10 cellular contexts compared by ENCODE assay signal in the genomic region with DNA sequence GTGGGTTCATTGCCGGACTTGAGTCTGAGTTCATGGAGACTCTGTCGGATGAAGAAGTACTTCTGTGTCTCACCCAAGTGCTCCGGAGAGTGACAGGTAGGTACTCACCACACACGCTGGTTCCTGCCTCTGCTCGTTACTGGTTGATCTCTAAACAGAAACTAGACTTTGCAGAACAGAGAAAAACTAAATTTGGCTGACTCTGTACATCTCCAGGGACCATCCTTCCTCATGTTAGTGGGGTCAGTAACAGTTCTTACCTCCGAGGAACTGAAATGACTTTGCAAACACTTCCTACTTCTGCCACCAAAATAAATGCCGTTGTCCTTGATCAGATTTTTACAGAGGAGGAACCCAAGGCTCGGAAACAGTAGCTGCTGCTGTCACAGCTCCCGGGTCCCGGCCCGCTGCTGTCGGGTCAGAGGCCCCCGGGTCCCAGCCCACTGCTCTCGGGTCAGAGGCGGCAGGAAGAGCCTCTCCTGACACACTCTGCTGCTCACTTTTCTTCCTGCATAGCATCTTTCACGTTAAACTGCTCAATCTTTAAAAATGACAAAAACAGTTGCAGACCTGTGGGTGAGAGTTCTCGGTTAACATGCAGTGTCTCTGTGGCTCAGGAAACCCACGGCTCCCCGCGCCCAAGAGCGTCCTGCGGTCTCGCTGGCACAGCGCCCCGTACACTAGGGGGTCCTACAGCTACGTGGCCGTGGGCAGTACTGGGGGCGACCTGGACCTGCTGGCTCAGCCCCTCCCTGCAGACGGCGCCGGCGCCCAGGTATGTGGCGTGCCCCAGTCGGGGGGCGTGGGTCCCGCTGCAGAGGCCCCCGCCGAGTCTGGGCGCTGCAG. TPM values are rescaled to one million over a fixed set of nuclear protein-coding genes. Genes with fewer than 3 reads are reported as not detected.
DNase-seq lines count a peak whose midpoint lies in the region; ATAC-seq and TF ChIP-seq lines count a peak whose summit lies in the region.
"Had no signal": no experiment of that assay in that cellular context is flagged by ENCODE, and none has a peak within 500 bp of the region (broad histone marks: within the 10 kb centered on the region; RNA-seq: fewer than 3 reads in every experiment).

No MANE protein-coding gene starts in this region.

- H3K36me3 ChIP-seq in heart right ventricle (peaks cover 0 to 10% (median 0%) of the 10 kb centered on the region in 9 donors), right atrium auricular region (no peaks in the 10 kb centered on the region)

- H3K27me3 Mint-ChIP-seq in effector memory CD8-positive, alpha-beta T cell: no peaks in the 10 kb centered on the region
- no peaks in the 10 kb centered on the region for H3K27me3 Mint-ChIP-seq in MCF 10A (ENCODE audit: insufficient read depth, unreplicated experiment)

- H3K27me3 ChIP-seq in heart right ventricle (no peaks in the 10 kb centered on the region), right atrium auricular region (no peaks in the 10 kb centered on the region)

- H3K4me3 ChIP-seq in heart right ventricle (peak overlapping the region in 3 of 10 donors; percentile 8 to 38 (median 17)), right atrium auricular region (no peak overlapping the region)

- peaks cover 30 to 33% of the 10 kb centered on the region in 2 donors for H3K4me1 Mint-ChIP-seq in effector memory CD8-positive, alpha-beta T cell (ENCODE audit: low read depth in 2 of 2)
- H3K4me1 Mint-ChIP-seq in MCF 10A (ENCODE audit: insufficient read depth, unreplicated experiment): no peaks in the 10 kb centered on the region

- peak overlapping the region in 7 of 10 donors; percentile 28 to 86 (median 61) for H3K27ac ChIP-seq in heart right ventricle
- peak overlapping the region in 1 of 2 donors; percentile 36 for H3K27ac ChIP-seq in right atrium auricular region
- H3K27ac ChIP-seq: C4-2B had no signal

- TF ChIP-seq CTCF in heart right ventricle (IDR thresholded peaks at IDR 0.05): no peak
- no peak for TF ChIP-seq CTCF in right atrium auricular region (IDR thresholded peaks at IDR 0.05)
- TF ChIP-seq CTCF in MCF 10A (IDR thresholded peaks at IDR 0.05; ENCODE audit: unreplicated experiment): no peak

- DNase-seq in heart right ventricle (no peak), right atrium auricular region (ENCODE audit: low spot score) (no peak), SIG-M5 (lab: John Stamatoyannopoulos, UW) (peak; percentile 50), mucosa of gallbladder (ENCODE audit: low spot score) (no peak), MCF 10A (ENCODE audit: unreplicated experiment) (no peak), COLO829 (ENCODE audit: low spot score) (no peak)
- peak; percentile 32 to 46 (median 44) for DNase-seq in effector memory CD8-positive, alpha-beta T cell

- H3K9me3 Mint-ChIP-seq in effector memory CD8-positive, alpha-beta T cell: no peaks in the 10 kb centered on the region
- no peaks in the 10 kb centered on the region for H3K9me3 Mint-ChIP-seq in MCF 10A (ENCODE audit: unreplicated experiment)

- peak overlapping the region; percentile 92 to 94 for H3K27ac Mint-ChIP-seq in effector memory CD8-positive, alpha-beta T cell
- no peak overlapping the region for H3K27ac Mint-ChIP-seq in MCF 10A (ENCODE audit: low read depth, unreplicated experiment)

- peaks cover 14% of the 10 kb centered on the region for H3K36me3 Mint-ChIP-seq in effector memory CD8-positive, alpha-beta T cell (ENCODE audit: insufficient read depth)
- H3K36me3 Mint-ChIP-seq in MCF 10A (ENCODE audit: insufficient read depth, unreplicated experiment): no peaks in the 10 kb centered on the region

- H3K9me3 ChIP-seq in heart right ventricle (no peaks in the 10 kb centered on the region), right atrium auricular region (no peaks in the 10 kb centered on the region)

- BruUV-seq in MCF 10A (replicated peaks; lab: Mats Ljungman, UMichigan): no TSS peak

- intact Hi-C loops in heart right ventricle (cut with DNase I) (no loop called here), MCF 10A (cut with micrococcal nuclease) (no loop called here)

- no peak for ATAC-seq in heart right ventricle
- peak; percentile 87 for ATAC-seq in HG02981 (IDR thresholded peaks at IDR 0.05; ENCODE audit: unreplicated experiment)
- ATAC-seq in effector memory CD8-positive, alpha-beta T cell (replicated peaks): peak; percentile 52

- POLR2A ChIA-PET in MCF 10A (lab: Yijun Ruan, JAX): no interaction called here

- 67 to 75% methylated on average over 39 of the region's 39 CpGs for WGBS in heart right ventricle, 2 donors

- CTCF ChIA-PET in MCF 10A (lab: Yijun Ruan, JAX): interaction anchor here (1.4 kb wide), 1 partner anchor 59 kb away, joined by 6 read pairs; no protein-coding TSS in a partner anchor

- peak overlapping the region; percentile 90 to 95 for H3K4me3 Mint-ChIP-seq in effector memory CD8-positive, alpha-beta T cell
- H3K4me3 Mint-ChIP-seq in MCF 10A (ENCODE audit: unreplicated experiment): no peak overlapping the region

- peaks cover 0 to 33% (median 3%) of the 10 kb centered on the region in 9 donors for H3K4me1 ChIP-seq in heart right ventricle
- H3K4me1 ChIP-seq in right atrium auricular region: peaks cover 0 to 6% of the 10 kb centered on the region in 2 donors

RNA-seq across cellular contexts. Expression of gene MTG1, which starts 4.8 kb away (rescaled TPM):
- total RNA-seq in heart right ventricle (10 to 100 TPM; 17.4 to 28.0 (median 22.1) TPM), right atrium auricular region (10 to 100 TPM in 1 of 2 donors, 1 to 10 TPM in 1; 9.9 to 15.1 TPM), mucosa of gallbladder (50.6 TPM), MCF 10A (2022) (71.6 and 74.3 TPM in 2 replicates)
- 10 to 100 TPM; 34.2 to 36.2 TPM for polyA plus RNA-seq in heart right ventricle

RNA-seq across cellular contexts. Expression of gene PAOX, which starts 10.1 kb away (rescaled TPM):
- total RNA-seq in heart right ventricle (1 to 10 TPM; 1.5 to 4.4 (median 2.5) TPM), right atrium auricular region (1 to 10 TPM; 2.4 to 3.5 TPM), mucosa of gallbladder (9.4 TPM), MCF 10A (2022) (1.2 and 1.8 TPM in 2 replicates)
- polyA plus RNA-seq in heart right ventricle: 1 to 10 TPM; 3.8 to 4.1 TPM

RNA-seq across cellular contexts. Expression of gene ECHS1, which starts 16.0 kb away (rescaled TPM):
- total RNA-seq in heart right ventricle (100 to 1,000 TPM; 180 to 275 (median 225) TPM), right atrium auricular region (100 to 1,000 TPM in 1 of 2 donors, 10 to 100 TPM in 1; 89.8 to 146 TPM), mucosa of gallbladder (122 TPM), MCF 10A (2022) (72.4 and 82.7 TPM in 2 replicates)
- polyA plus RNA-seq in heart right ventricle: 100 to 1,000 TPM; 117 to 124 TPM

RNA-seq across cellular contexts. Expression of gene FUOM, which starts 31.4 kb away (rescaled TPM):
- 10 to 100 TPM in 2 of 10 donors, 1 to 10 TPM in 8; 2.0 to 13.5 (median 5.1) TPM for total RNA-seq in heart right ventricle
- polyA plus RNA-seq in heart right ventricle: 10 to 100 TPM; 16.5 to 17.0 TPM
- total RNA-seq in right atrium auricular region: 10 to 100 TPM in 1 of 2 donors, 1 to 10 TPM in 1; 9.8 to 32.6 TPM
- total RNA-seq in mucosa of gallbladder: 13.0 TPM
- 16.6 and 22.6 TPM in 2 replicates for total RNA-seq in MCF 10A (2022)

RNA-seq across cellular contexts. Expression of gene SPRN, which starts 35.2 kb away (rescaled TPM):
- total RNA-seq in heart right ventricle: under 1 TPM in 1 of 10 donors, not detected in 9; 0.09 TPM
- under 1 TPM; 0.07 to 0.22 TPM for polyA plus RNA-seq in heart right ventricle
- total RNA-seq in right atrium auricular region: not detected
- total RNA-seq in mucosa of gallbladder: not detected
- total RNA-seq in MCF 10A (2022): not detected in 2 replicates
- total RNA-seq: activated CD8-positive, alpha-beta memory T cell treated with anti-CD3 and anti-CD28 coated beads for 36 hours had no signal

Comparison
In these comparisons a context has a peak if more than half of its experiments do, and no peak if none do; other contexts are left out.
1. ATAC-seq: peak in HG02981 (single experiment) and effector memory CD8-positive, alpha-beta T cell (single experiment); none in heart right ventricle (0 of 8).
2. DNase-seq: peak in SIG-M5 (single experiment) and effector memory CD8-positive, alpha-beta T cell (3 of 3); none in heart right ventricle (0 of 2), right atrium auricular region (single experiment), mucosa of gallbladder (single experiment), MCF 10A (single experiment) and COLO829 (single experiment).